Comparison of ENCODE assay signal across 14 cellular contexts in the genomic region with DNA sequence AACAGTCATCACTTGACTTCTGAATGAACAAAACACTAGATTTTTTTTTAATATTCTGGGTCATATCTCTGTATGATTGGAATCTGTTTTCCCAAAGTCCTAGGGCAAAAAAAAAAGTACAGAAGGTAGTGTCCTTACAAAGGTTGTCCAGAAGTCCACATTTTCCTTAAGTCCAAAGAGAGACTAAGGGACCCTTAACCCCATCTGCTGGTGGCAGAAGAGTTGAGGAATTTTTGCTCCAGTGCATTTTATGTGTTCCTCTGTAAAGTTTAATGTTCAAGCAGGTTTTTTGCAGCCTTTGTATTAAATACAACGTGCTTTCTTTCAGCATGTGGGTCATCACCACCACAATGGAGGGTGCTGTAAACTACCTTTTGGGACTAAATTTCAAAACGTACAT.
A peak's percentile ranks its signal among the peaks of the same experiment; 100 is the strongest.
DNase-seq lines count a peak whose midpoint lies in the region; ATAC-seq, FAIRE-seq and TF ChIP-seq lines count a peak whose summit lies in the region.
"Had no signal": no experiment of that assay in that cellular context is flagged by ENCODE, and none has a peak within 500 bp of the region (broad histone marks: within the 10 kb centered on the region; RNA-seq: fewer than 3 reads in every experiment).

No MANE protein-coding gene starts in this region.

- H3K9me3 ChIP-seq in small intestine (ENCODE audit: control insufficient read depth, low read depth) = no peaks in the 10 kb centered on the region
- H3K9me3 ChIP-seq: sigmoid colon had no signal

- H3K27me3 ChIP-seq in kidney epithelial cell (ENCODE audit: control insufficient read depth, insufficient read depth, low read length) (no peaks in the 10 kb centered on the region), small intestine (ENCODE audit: control insufficient read depth in 2 of 2, insufficient read depth in 2 of 2, low read length in 2 of 2) (no peaks in the 10 kb centered on the region)
- H3K27me3 ChIP-seq: sigmoid colon had no signal

- no peaks in the 10 kb centered on the region for H3K4me1 ChIP-seq in small intestine (ENCODE audit: control insufficient read depth in 2 of 2, insufficient read depth in 1 of 2, low read depth in 1 of 2, low read length in 1 of 2)
- H3K4me1 ChIP-seq: sigmoid colon had no signal

- no peak for FAIRE-seq in small intestine (lab: Jason Lieb, UNC)
- FAIRE-seq: keratinocyte had no signal

- DNase-seq in AG10803 (ENCODE audit: low read depth) (peak; percentile 36), HuH-7 (ENCODE audit: low spot score) (peak; percentile 18), amniotic epithelial cell (ENCODE audit: low read depth) (peak; percentile 20), kidney epithelial cell (ENCODE audit: low read depth) (peak; percentile 16), substantia nigra (lab: John Stamatoyannopoulos, UW) (no peak), small intestine (no peak), NOMO-1 treated with dmso at 0.1 percent for 144 hours (lab: John Stamatoyannopoulos, UW; ENCODE audit: unreplicated experiment) (no peak)
- DNase-seq: cortex of kidney, DMS79 treated with DMSO at 0.1 percent for 48 hours, MM.1S, sigmoid colon had no signal

- ATAC-seq in HG03469 (IDR thresholded peaks at IDR 0.05; ENCODE audit: unreplicated experiment) = no peak
- ATAC-seq: Right ventricle myocardium inferior had no signal

- H3K4me3 ChIP-seq in AG10803 (ENCODE audit: low read length) (no peak overlapping the region), kidney epithelial cell (ENCODE audit: low read depth, low read length) (no peak overlapping the region), small intestine (ENCODE audit: low read depth in 1 of 2, low read length in 2 of 2) (no peak overlapping the region)
- H3K4me3 ChIP-seq: sigmoid colon had no signal

- WGBS in small intestine, 3 donors = 38 to 41% (median 39%) methylated on average over 2 of the region's 2 CpGs

- no peaks in the 10 kb centered on the region for H3K36me3 ChIP-seq in kidney epithelial cell (ENCODE audit: control insufficient read depth, insufficient read depth, low read length)
- H3K36me3 ChIP-seq in small intestine (ENCODE audit: control insufficient read depth in 2 of 2, insufficient read depth in 2 of 2, low read length in 2 of 2) = no peaks in the 10 kb centered on the region
- H3K36me3 ChIP-seq: sigmoid colon had no signal

- TF ChIP-seq CTCF in AG10803 (conservative IDR thresholded peaks at IDR 0.05; ENCODE audit: low read length) (peak; percentile 62), kidney epithelial cell (IDR thresholded peaks at IDR 0.05; ENCODE audit: insufficient read depth, low read length, poor library complexity, severe bottlenecking) (peak; percentile 59)

- H3K27ac ChIP-seq in substantia nigra (ENCODE audit: low read depth, low read length, poor library complexity, severe bottlenecking) (no peak overlapping the region), small intestine (ENCODE audit: low read depth in 1 of 2, low read length in 1 of 2) (no peak overlapping the region)
- H3K27ac ChIP-seq: sigmoid colon had no signal

Comparison
In these comparisons a context has a peak if more than half of its experiments do, and no peak if none do; other contexts are left out.
1. DNase-seq: peak in AG10803 (single experiment), HuH-7 (single experiment), amniotic epithelial cell (single experiment) and kidney epithelial cell (single experiment); none in substantia nigra (0 of 49), small intestine (single experiment) and NOMO-1 treated with dmso at 0.1 percent for 144 hours (single experiment).